33 cellular contexts compared by ENCODE assay signal in the genomic region with DNA sequence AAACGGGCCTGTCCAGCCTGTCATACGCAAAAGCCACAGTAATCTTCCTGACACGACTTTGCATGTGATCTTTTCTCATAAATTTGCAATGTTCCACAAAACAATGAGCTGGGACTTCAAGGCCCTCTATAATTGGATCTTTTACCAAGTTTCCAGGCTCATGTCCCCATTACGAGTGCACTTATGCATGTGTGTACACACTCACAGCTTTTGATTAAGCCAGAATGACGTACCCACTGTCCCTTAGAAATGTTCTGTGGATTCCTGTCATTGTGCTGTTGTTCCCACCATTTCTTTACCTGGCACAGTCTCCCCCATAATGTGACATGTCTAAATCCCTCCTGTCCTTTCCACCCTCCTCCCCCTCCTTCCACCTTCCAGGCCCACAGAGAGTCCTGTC. TPM values are rescaled to one million over a fixed set of nuclear protein-coding genes. Genes with fewer than 3 reads are reported as not detected.
DNase-seq lines count a peak whose midpoint lies in the region; ATAC-seq and TF ChIP-seq lines count a peak whose summit lies in the region.
"Had no signal": no experiment of that assay in that cellular context is flagged by ENCODE, and none has a peak within 500 bp of the region (broad histone marks: within the 10 kb centered on the region; RNA-seq: fewer than 3 reads in every experiment).

No MANE protein-coding gene starts in this region.

- H3K4me3 ChIP-seq in BLaER1: no peak overlapping the region
- no peak overlapping the region for H3K4me3 ChIP-seq in body of pancreas
- H3K4me3 ChIP-seq in liver (ENCODE audit: low read depth in 1 of 3, low read length in 3 of 3): no peak overlapping the region
- H3K4me3 ChIP-seq: A549, pancreas, right atrium auricular region had no signal

- H3K27me3 ChIP-seq in BLaER1 (no peaks in the 10 kb centered on the region), body of pancreas (no peaks in the 10 kb centered on the region), liver (ENCODE audit: control insufficient read depth in 4 of 4, insufficient read depth in 4 of 4, low read length in 3 of 4) (no peaks in the 10 kb centered on the region)
- H3K27me3 ChIP-seq: pancreas, right atrium auricular region, SJCRH30 had no signal

- no peak for ATAC-seq in body of pancreas
- ATAC-seq: A549; activated naive CD4-positive, alpha-beta T cell treated with anti-CD3 and anti-CD28 coated beads, Interleukin-2, amount 50 U/mL, for 72 hours; stimulated activated naive CD8-positive, alpha-beta T cell treated with anti-CD3 and anti-CD28 coated beads, Interleukin-15, amount 100 ng/mL, for 72 hours had no signal

- no peak for TF ChIP-seq RAD21 in liver (IDR thresholded peaks at IDR 0.05)

- no peaks in the 10 kb centered on the region for H3K9me3 ChIP-seq in BLaER1
- no peaks in the 10 kb centered on the region for H3K9me3 ChIP-seq in body of pancreas
- H3K9me3 ChIP-seq in liver (ENCODE audit: control insufficient read depth in 4 of 4, low read length in 3 of 4): no peaks in the 10 kb centered on the region
- H3K9me3 ChIP-seq: A549, pancreas, right atrium auricular region, SJCRH30 had no signal

- no peaks in the 10 kb centered on the region for H4K20me1 ChIP-seq in BLaER1

- 0 out of 2 replicates have a peak overlapping the region, but pooled peaks have one; percentile 1 for H3K4me2 ChIP-seq in BLaER1
- H3K4me2 ChIP-seq: A549 had no signal

- H3K4me1 ChIP-seq in BLaER1: peaks cover 24% of the 10 kb centered on the region
- H3K4me1 ChIP-seq in body of pancreas: peaks cover 18% of the 10 kb centered on the region
- peaks cover 0 to 11% (median 7%) of the 10 kb centered on the region in 4 donors for H3K4me1 ChIP-seq in liver (ENCODE audit: control insufficient read depth in 4 of 4, insufficient read depth in 4 of 4, low read length in 3 of 4)

- H3K36me3 ChIP-seq in BLaER1: no peaks in the 10 kb centered on the region
- no peaks in the 10 kb centered on the region for H3K36me3 ChIP-seq in body of pancreas (replicated peaks in 1 of 2; ENCODE audit: insufficient read depth in 1 of 2, low read depth in 2 of 2)
- H3K36me3 ChIP-seq in liver (ENCODE audit: control insufficient read depth in 4 of 4, insufficient read depth in 3 of 4, low read depth in 1 of 4, low read length in 3 of 4): no peaks in the 10 kb centered on the region
- H3K36me3 ChIP-seq: pancreas, right atrium auricular region, SJCRH30, WERI-Rb-1 had no signal

- no peak for TF ChIP-seq POLR2A in body of pancreas (IDR thresholded peaks at IDR 0.05)

- WGBS in body of pancreas, 2 donors: 61 to 64% methylated on average over 5 of the region's 5 CpGs
- 81% methylated on average over 5 of the region's 5 CpGs for WGBS in liver

- H3K27ac ChIP-seq in BLaER1 (no peak overlapping the region), body of pancreas (peak overlapping the region in 3 of 4 donors; percentile 50 to 67 (median 66)), liver (ENCODE audit: low read depth in 1 of 2, low read length in 2 of 2) (peak overlapping the region; percentile 31 to 53), substantia nigra (ENCODE audit: low read depth, low read length, poor library complexity, severe bottlenecking) (peak overlapping the region; percentile 93)
- H3K27ac ChIP-seq: WERI-Rb-1 had no signal

- no peak for DNase-seq in body of pancreas
- no peak for DNase-seq in substantia nigra (lab: John Stamatoyannopoulos, UW)
- no peak for DNase-seq in NCI-H1694 treated with DMSO at 0.1 percent for 48 hours (lab: John Stamatoyannopoulos, UW)
- no peak for DNase-seq in HK-2 (ENCODE audit: unreplicated experiment)
- no peak for DNase-seq in T1000 (lab: John Stamatoyannopoulos, UW)
- no peak for DNase-seq in NOMO-1 treated with DMSO at 0.1 percent for 48 hours (lab: John Stamatoyannopoulos, UW; ENCODE audit: unreplicated experiment)
- DNase-seq: activated CD4-positive, alpha-beta T cell treated with anti-CD3 and anti-CD28 coated beads for 48 hours; CD4-positive, alpha-beta T cell; endodermal cell; foreskin fibroblast; NCI-H1092; NCI-H1694; SJCRH30; stimulated activated CD8-positive, alpha-beta memory T cell treated with anti-CD3 and anti-CD28 coated beads, Interleukin-4, amount 100 ng/mL, for 48 hours; stimulated activated naive CD8-positive, alpha-beta T cell treated with anti-CD3 and anti-CD28 coated beads, Interleukin-15, amount 100 ng/mL, for 72 hours; SW 1271; WERI-Rb-1 had no signal

- intact Hi-C loops in body of pancreas (cut with DNase I): loop anchor here (5.0 kb wide), 1 partner anchor 447 kb away; no protein-coding TSS in a partner anchor

- TF ChIP-seq CTCF in body of pancreas (IDR thresholded peaks at IDR 0.05) (no peak), liver (IDR thresholded peaks at IDR 0.05; ENCODE audit: low read depth, low read length, missing input control) (no peak)

- H3K9ac ChIP-seq in BLaER1 (no peak overlapping the region), liver (ENCODE audit: low read depth in 1 of 2, low read length in 2 of 2) (no peak overlapping the region)

TF ChIP-seq in liver, 16 proteins besides CTCF, POLR2A, EP300 and RAD21:
- TF ChIP-seq YY1 (IDR thresholded peaks at IDR 0.05): no peak
- TF ChIP-seq GABPA (IDR thresholded peaks at IDR 0.05 in 1 of 2, conservative IDR thresholded peaks at IDR 0.05 in 1 of 2): no peak
- TF ChIP-seq SP1 (IDR thresholded peaks at IDR 0.05): no peak
- TF ChIP-seq, protein P1, sequence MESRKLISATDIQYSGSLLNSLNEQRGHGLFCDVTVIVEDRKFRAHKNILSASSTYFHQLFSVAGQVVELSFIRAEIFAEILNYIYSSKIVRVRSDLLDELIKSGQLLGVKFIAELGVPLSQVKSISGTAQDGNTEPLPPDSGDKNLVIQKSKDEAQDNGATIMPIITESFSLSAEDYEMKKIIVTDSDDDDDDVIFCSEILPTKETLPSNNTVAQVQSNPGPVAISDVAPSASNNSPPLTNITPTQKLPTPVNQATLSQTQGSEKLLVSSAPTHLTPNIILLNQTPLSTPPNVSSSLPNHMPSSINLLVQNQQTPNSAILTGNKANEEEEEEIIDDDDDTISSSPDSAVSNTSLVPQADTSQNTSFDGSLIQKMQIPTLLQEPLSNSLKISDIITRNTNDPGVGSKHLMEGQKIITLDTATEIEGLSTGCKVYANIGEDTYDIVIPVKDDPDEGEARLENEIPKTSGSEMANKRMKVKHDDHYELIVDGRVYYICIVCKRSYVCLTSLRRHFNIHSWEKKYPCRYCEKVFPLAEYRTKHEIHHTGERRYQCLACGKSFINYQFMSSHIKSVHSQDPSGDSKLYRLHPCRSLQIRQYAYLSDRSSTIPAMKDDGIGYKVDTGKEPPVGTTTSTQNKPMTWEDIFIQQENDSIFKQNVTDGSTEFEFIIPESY (IDR thresholded peaks at IDR 0.05): no peak
- TF ChIP-seq HNF4G (IDR thresholded peaks at IDR 0.05): no peak
- no peak for TF ChIP-seq JUND (IDR thresholded peaks at IDR 0.05)
- no peak for TF ChIP-seq RXRA (IDR thresholded peaks at IDR 0.05)
- TF ChIP-seq, protein P2, sequence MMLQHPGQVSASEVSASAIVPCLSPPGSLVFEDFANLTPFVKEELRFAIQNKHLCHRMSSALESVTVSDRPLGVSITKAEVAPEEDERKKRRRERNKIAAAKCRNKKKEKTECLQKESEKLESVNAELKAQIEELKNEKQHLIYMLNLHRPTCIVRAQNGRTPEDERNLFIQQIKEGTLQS (IDR thresholded peaks at IDR 0.05): no peak
- TF ChIP-seq TAF1 (conservative IDR thresholded peaks at IDR 0.05): no peak
- TF ChIP-seq, protein P3, sequence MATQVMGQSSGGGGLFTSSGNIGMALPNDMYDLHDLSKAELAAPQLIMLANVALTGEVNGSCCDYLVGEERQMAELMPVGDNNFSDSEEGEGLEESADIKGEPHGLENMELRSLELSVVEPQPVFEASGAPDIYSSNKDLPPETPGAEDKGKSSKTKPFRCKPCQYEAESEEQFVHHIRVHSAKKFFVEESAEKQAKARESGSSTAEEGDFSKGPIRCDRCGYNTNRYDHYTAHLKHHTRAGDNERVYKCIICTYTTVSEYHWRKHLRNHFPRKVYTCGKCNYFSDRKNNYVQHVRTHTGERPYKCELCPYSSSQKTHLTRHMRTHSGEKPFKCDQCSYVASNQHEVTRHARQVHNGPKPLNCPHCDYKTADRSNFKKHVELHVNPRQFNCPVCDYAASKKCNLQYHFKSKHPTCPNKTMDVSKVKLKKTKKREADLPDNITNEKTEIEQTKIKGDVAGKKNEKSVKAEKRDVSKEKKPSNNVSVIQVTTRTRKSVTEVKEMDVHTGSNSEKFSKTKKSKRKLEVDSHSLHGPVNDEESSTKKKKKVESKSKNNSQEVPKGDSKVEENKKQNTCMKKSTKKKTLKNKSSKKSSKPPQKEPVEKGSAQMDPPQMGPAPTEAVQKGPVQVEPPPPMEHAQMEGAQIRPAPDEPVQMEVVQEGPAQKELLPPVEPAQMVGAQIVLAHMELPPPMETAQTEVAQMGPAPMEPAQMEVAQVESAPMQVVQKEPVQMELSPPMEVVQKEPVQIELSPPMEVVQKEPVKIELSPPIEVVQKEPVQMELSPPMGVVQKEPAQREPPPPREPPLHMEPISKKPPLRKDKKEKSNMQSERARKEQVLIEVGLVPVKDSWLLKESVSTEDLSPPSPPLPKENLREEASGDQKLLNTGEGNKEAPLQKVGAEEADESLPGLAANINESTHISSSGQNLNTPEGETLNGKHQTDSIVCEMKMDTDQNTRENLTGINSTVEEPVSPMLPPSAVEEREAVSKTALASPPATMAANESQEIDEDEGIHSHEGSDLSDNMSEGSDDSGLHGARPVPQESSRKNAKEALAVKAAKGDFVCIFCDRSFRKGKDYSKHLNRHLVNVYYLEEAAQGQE (IDR thresholded peaks at IDR 0.05): no peak
- no peak for TF ChIP-seq FOXA2 (IDR thresholded peaks at IDR 0.05)
- TF ChIP-seq, protein P4, sequence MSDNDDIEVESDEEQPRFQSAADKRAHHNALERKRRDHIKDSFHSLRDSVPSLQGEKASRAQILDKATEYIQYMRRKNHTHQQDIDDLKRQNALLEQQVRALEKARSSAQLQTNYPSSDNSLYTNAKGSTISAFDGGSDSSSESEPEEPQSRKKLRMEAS (IDR thresholded peaks at IDR 0.05): no peak
- no peak for TF ChIP-seq HNF4A (conservative IDR thresholded peaks at IDR 0.05)
- no peak for TF ChIP-seq NR2F2 (IDR thresholded peaks at IDR 0.05)
- no peak for TF ChIP-seq FOXA1 (IDR thresholded peaks at IDR 0.05)
- no peak for TF ChIP-seq EGR1 (IDR thresholded peaks at IDR 0.05; ENCODE audit: low read depth in 2 of 2)

RNA-seq across cellular contexts. Expression of a gene that starts 19.7 kb away (rescaled TPM):
- total RNA-seq in body of pancreas (not detected), liver (not detected)
- not detected for polyA plus RNA-seq in liver
- total RNA-seq: activated CD8-positive, alpha-beta memory T cell treated with anti-CD3 and anti-CD28 coated beads for 36 hours; activated naive CD4-positive, alpha-beta T cell treated with anti-CD3 and anti-CD28 coated beads, Interleukin-2, amount 50 U/mL, for 72 hours; CD4-positive, alpha-beta T cell; endodermal cell; H4; HT-29; kidney epithelial cell; M059J; NCI-H460; neural crest cell; pancreas; right atrium auricular region; RPMI7951; SJCRH30; ureter had no signal
- polyA plus RNA-seq: A549, esophagus, pancreas had no signal
